ENCODE assay signal across 12 cellular contexts in genomic region chr13:23427342-23428182, GRCh38. TPM values are rescaled to one million over a fixed set of nuclear protein-coding genes. Genes with fewer than 3 reads are reported as not detected.
DNase-seq lines count a peak whose midpoint lies in the region; ATAC-seq and TF ChIP-seq lines count a peak whose summit lies in the region.
"Had no signal": no experiment of that assay in that cellular context is flagged by ENCODE, and none has a peak within 500 bp of the region (broad histone marks: within the 10 kb centered on the region; RNA-seq: fewer than 3 reads in every experiment).

No MANE protein-coding gene starts in this region.

- peak; percentile 77 for DNase-seq in AG09309 (ENCODE audit: low read depth)
- no peak for DNase-seq in RWPE2 (ENCODE audit: low spot score)
- peak; percentile 94 for DNase-seq in fibroblast of peridontal ligament (ENCODE audit: extremely low read depth)
- no peak for DNase-seq in omental fat pad (ENCODE audit: low spot score)
- DNase-seq: DMS153; NCI-H526; stimulated activated naive CD8-positive, alpha-beta T cell treated with anti-CD3 and anti-CD28 coated beads, Interleukin-15, amount 100 ng/mL, for 72 hours had no signal

- H3K27ac ChIP-seq in RWPE2 (ENCODE audit: poor library complexity, severe bottlenecking): peak overlapping the region; percentile 64

- TF ChIP-seq CTCF in AG09309 (IDR thresholded peaks at IDR 0.05; ENCODE audit: control insufficient read depth, insufficient read depth, low read depth, low read length, missing control alignments): no peak
- TF ChIP-seq CTCF in RWPE2 (IDR thresholded peaks at IDR 0.05; ENCODE audit: poor library complexity, severe bottlenecking): no peak
- no peak for TF ChIP-seq CTCF in omental fat pad (IDR thresholded peaks at IDR 0.05)

- no peaks in the 10 kb centered on the region for H3K27me3 ChIP-seq in RWPE2 (ENCODE audit: insufficient read depth, poor library complexity, severe bottlenecking)

- ATAC-seq in RWPE2 (ENCODE audit: low read depth) (peak; percentile 96), omental fat pad (ENCODE audit: low FRiP score) (peak; percentile 85), HG02981 (IDR thresholded peaks at IDR 0.05; ENCODE audit: unreplicated experiment) (no peak), HG03521 (IDR thresholded peaks at IDR 0.05; ENCODE audit: unreplicated experiment) (no peak), GM19455 (IDR thresholded peaks at IDR 0.05; ENCODE audit: unreplicated experiment) (no peak), GM18870 (IDR thresholded peaks at IDR 0.05; ENCODE audit: unreplicated experiment) (no peak)
- ATAC-seq: left lobe of liver; stimulated activated naive CD8-positive, alpha-beta T cell treated with anti-CD3 and anti-CD28 coated beads, Interleukin-15, amount 100 ng/mL, for 72 hours had no signal

- no peaks in the 10 kb centered on the region for H3K9me3 ChIP-seq in RWPE2 (ENCODE audit: severe bottlenecking)

- no peaks in the 10 kb centered on the region for H3K36me3 ChIP-seq in RWPE2 (ENCODE audit: low read depth)

- no peak overlapping the region for H3K4me3 ChIP-seq in AG09309 (ENCODE audit: control insufficient read depth, low read depth, low read length)
- no peak overlapping the region for H3K4me3 ChIP-seq in RWPE2 (ENCODE audit: severe bottlenecking)

- peaks cover 19% of the 10 kb centered on the region for H3K4me1 ChIP-seq in RWPE2 (ENCODE audit: insufficient read depth, poor library complexity, severe bottlenecking)

RNA-seq across cellular contexts. Expression of gene SACS, which starts 5.9 kb away (rescaled TPM):
- 10 to 100 TPM; 12.6 to 48.4 (median 15.0) TPM for total RNA-seq in omental fat pad

Comparison
In these comparisons a context has a peak if more than half of its experiments do, and no peak if none do; other contexts are left out.
1. DNase-seq: peak in AG09309 (single experiment) and fibroblast of peridontal ligament (single experiment); none in RWPE2 (single experiment) and omental fat pad (single experiment).
2. ATAC-seq: peak in RWPE2 (single experiment) and omental fat pad (single experiment); none in HG02981 (single experiment), HG03521 (single experiment), GM19455 (single experiment) and GM18870 (single experiment).